8 cellular contexts compared by ENCODE assay signal in genomic region chr3:141011511-141012262, GRCh38. TPM values are rescaled to one million over a fixed set of nuclear protein-coding genes. Genes with fewer than 3 reads are reported as not detected.
DNase-seq lines count a peak whose midpoint lies in the region; ATAC-seq and TF ChIP-seq lines count a peak whose summit lies in the region.

No MANE protein-coding gene starts in this region.

- H3K27ac ChIP-seq in 22Rv1 (no peak overlapping the region), coronary artery (no peak overlapping the region)

- no peak for TF ChIP-seq POLR2A in GM18505 (IDR thresholded peaks at IDR 0.05; ENCODE audit: borderline replicate concordance, extremely low read depth, insufficient read depth, insufficient read length)
- no peak for TF ChIP-seq POLR2A in lower leg skin (IDR thresholded peaks at IDR 0.05)

- ATAC-seq in GM18505 (IDR thresholded peaks at IDR 0.05; ENCODE audit: unreplicated experiment): peak; percentile 86
- peak; percentile 83 for ATAC-seq in HG03108 (IDR thresholded peaks at IDR 0.05; ENCODE audit: unreplicated experiment)

- WGBS in lower leg skin, 2 donors: 21 to 22% methylated on average over 14 of the region's 14 CpGs

- DNase-seq in NCI-H460 (ENCODE audit: extremely low read depth, low read depth): peak; percentile 50
- DNase-seq in activated CD4-positive, alpha-beta T cell treated with anti-CD3 and anti-CD28 coated beads, Interleukin-2, amount 50 U/mL, for 1 hour: peak; percentile 76
- DNase-seq in coronary artery (ENCODE audit: low spot score): no peak
- peak; percentile 44 to 95 for DNase-seq in lower leg skin (ENCODE audit: low spot score in 2 of 2)
- peak; percentile 65 to 78 (median 65) for DNase-seq in stimulated activated CD4-positive, alpha-beta T cell treated with anti-CD3 and anti-CD28 coated beads, TNF-alpha, amount 100 ng/mL, for 48 hours (ENCODE audit: low read depth in 3 of 3)

- intact Hi-C loops in lower leg skin (cut with DNase I; ENCODE audit: low total_unique reads): no loop called here

- TF ChIP-seq CTCF in 22Rv1 (IDR thresholded peaks at IDR 0.05) (peak; percentile 88), coronary artery (IDR thresholded peaks at IDR 0.05) (peak; percentile 59), lower leg skin (IDR thresholded peaks at IDR 0.05) (no peak)

- H3K4me3 ChIP-seq in coronary artery (no peak overlapping the region), lower leg skin (ENCODE audit: low read depth, poor library complexity, severe bottlenecking) (no peak overlapping the region)

RNA-seq across cellular contexts. Expression of gene SPSB4, which starts 39.5 kb away (rescaled TPM):
- total RNA-seq in NCI-H460 (2014; rRNA removed; shearing (Covaris generic)): 0.10 and 0.32 TPM in 2 replicates
- 0.19 TPM in 1 of 2 replicates, not detected in the other for polyA plus RNA-seq in NCI-H460 (2014; cell fraction: nucleus; rRNA removed)
- under 1 TPM in 1 of 4 donors, not detected in 3; 0.10 TPM for total RNA-seq in lower leg skin

Comparison
In these comparisons a context has a peak if more than half of its experiments do, and no peak if none do; other contexts are left out.
1. CTCF ChIP-seq: peak in 22Rv1 (single experiment) and coronary artery (single experiment); none in lower leg skin (0 of 3).